17 cellular contexts compared by ENCODE assay signal in the genomic region with DNA sequence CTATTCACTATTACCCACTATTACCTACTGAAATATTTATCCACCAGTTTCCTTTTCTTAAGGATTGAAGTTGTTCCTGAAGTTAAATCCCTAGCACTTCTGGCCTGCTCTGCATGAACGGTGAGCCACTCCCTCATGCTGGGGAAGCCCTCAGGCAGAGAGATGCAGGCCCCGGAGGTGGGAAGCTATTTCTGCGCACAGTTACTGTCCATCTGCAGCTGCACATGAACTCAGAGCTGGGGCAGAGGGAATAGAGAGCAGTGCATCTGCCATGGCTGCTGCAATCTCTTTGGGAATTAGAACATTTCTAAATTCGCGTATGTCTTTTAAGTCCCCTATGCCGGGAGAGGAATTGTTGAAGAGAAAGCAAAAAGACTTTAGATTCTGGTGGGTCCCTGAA. TPM values are rescaled to one million over a fixed set of nuclear protein-coding genes. Genes with fewer than 3 reads are reported as not detected.
DNase-seq lines count a peak whose midpoint lies in the region; ATAC-seq and TF ChIP-seq lines count a peak whose summit lies in the region.
"Had no signal": no experiment of that assay in that cellular context is flagged by ENCODE, and none has a peak within 500 bp of the region (broad histone marks: within the 10 kb centered on the region; RNA-seq: fewer than 3 reads in every experiment).

No MANE protein-coding gene starts in this region.

- H3K9ac ChIP-seq in colonic mucosa (ENCODE audit: low read depth in 2 of 2, low read length in 2 of 2), result no peak overlapping the region

- intact Hi-C loops in sciatic nerve (cut with DNase I), result no loop called here
- intact Hi-C loops in colonic mucosa (cut with DNase I), result no loop called here

- TF ChIP-seq CTCF in glutamatergic neuron (IDR thresholded peaks at IDR 0.05; ENCODE audit: partially characterized antibody, unreplicated experiment) (no peak), colonic mucosa (IDR thresholded peaks at IDR 0.05) (no peak), BE2C (IDR thresholded peaks at IDR 0.05; ENCODE audit: low read depth, low read length) (no peak)

- no peak overlapping the region for H3K27ac ChIP-seq in colonic mucosa
- H3K27ac ChIP-seq: A549 had no signal

- DNase-seq in ecto neural progenitor cell (ENCODE audit: low spot score) (peak; percentile 36), glutamatergic neuron (no peak), sciatic nerve (ENCODE audit: low spot score) (no peak), NCI-H1930 (lab: John Stamatoyannopoulos, UW) (no peak), colonic mucosa (no peak), BE2C (no peak)
- DNase-seq: 8988T; ACHN; AML-193; C1 segment of cervical spinal cord; Calu3; CD4-positive, alpha-beta memory T cell; COR-L47; DND-41; GOT3; HCEC 1CT had no signal

- H3K27ac Mint-ChIP-seq in glutamatergic neuron (ENCODE audit: unreplicated experiment), result peak overlapping the region; percentile 10
- H3K27ac Mint-ChIP-seq: CD4-positive, alpha-beta memory T cell had no signal

- H3K27me3 ChIP-seq in colonic mucosa (no peaks in the 10 kb centered on the region), BE2C (no peaks in the 10 kb centered on the region)

- peaks cover 18% of the 10 kb centered on the region for H3K36me3 Mint-ChIP-seq in glutamatergic neuron (ENCODE audit: unreplicated experiment)

- no peak overlapping the region for H3K4me3 Mint-ChIP-seq in glutamatergic neuron (ENCODE audit: unreplicated experiment)
- H3K4me3 Mint-ChIP-seq: CD4-positive, alpha-beta memory T cell had no signal

- H3K4me1 ChIP-seq in colonic mucosa, result no peaks in the 10 kb centered on the region
- no peaks in the 10 kb centered on the region for H3K4me1 ChIP-seq in BE2C
- H3K4me1 ChIP-seq: A549 had no signal

- H3K9me3 ChIP-seq in colonic mucosa (no peaks in the 10 kb centered on the region), BE2C (no peaks in the 10 kb centered on the region)
- H3K9me3 ChIP-seq: A549 had no signal

- peaks cover 7% of the 10 kb centered on the region for H3K4me1 Mint-ChIP-seq in glutamatergic neuron (ENCODE audit: low read depth, unreplicated experiment)
- H3K4me1 Mint-ChIP-seq: CD4-positive, alpha-beta memory T cell had no signal

- H3K9me3 Mint-ChIP-seq in glutamatergic neuron (ENCODE audit: unreplicated experiment), result peaks cover 8% of the 10 kb centered on the region

- peak; percentile 56 for ATAC-seq in sciatic nerve
- ATAC-seq: A549 had no signal

- peaks cover 1% of the 10 kb centered on the region for H3K27me3 Mint-ChIP-seq in glutamatergic neuron (ENCODE audit: unreplicated experiment)

- H3K4me3 ChIP-seq in colonic mucosa (no peak overlapping the region), BE2C (ENCODE audit: low read depth, low read length) (no peak overlapping the region)
- H3K4me3 ChIP-seq: A549 had no signal

- H3K36me3 ChIP-seq in colonic mucosa (no peaks in the 10 kb centered on the region), BE2C (no peaks in the 10 kb centered on the region)

RNA-seq across cellular contexts. Expression of a gene that starts 6.3 kb away (rescaled TPM):
- total RNA-seq in glutamatergic neuron (ENCODE audit: unreplicated experiment), result 0.39 TPM
- total RNA-seq in sciatic nerve, result 54.4 TPM
- 1 to 10 TPM; 2.1 to 4.5 TPM for total RNA-seq in colonic mucosa
- polyA plus RNA-seq in BE2C (2012; ENCODE audit: insufficient read depth, insufficient read length, low read depth), result not detected
- total RNA-seq: Calu3; CD4-positive, alpha-beta memory T cell had no signal
- polyA plus RNA-seq: CD4-positive, alpha-beta memory T cell had no signal
